Comparison of ENCODE assay signal across 1 cellular context in the genomic region with DNA sequence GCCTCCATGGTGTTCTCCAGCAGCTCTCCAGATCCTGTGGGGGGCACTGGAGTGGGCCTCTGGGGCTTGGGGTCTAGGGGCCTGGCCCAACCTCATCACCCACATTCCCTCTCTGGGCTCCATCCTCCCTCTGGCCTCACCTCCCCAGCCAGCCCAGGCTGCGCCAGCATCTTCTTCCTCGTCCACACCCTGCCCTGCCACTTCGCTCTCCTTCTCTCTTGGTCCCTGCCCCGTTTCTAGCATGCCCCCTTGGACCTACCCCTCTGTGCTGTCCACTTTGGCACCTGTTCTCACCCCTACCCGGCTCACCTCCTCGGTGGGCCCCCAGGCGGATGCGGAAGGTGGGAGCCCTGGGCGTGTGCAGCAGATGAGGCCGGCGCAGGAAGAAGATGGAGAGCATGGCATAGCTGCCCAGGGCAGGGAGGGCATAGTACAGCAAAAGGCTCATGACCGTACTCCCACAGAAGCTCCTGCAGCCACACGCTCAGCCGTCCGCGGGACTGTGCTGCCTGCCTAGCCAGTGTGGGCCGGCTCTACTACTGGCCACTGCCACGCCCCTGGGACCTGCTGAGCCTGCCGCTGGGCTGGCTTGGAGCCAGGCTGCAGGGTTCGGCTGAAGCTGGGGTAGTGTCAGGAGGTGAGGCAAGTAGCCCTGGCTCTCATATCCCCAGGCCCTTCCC.
TF ChIP-seq lines count a peak whose summit lies in the region.

A gene with protein sequence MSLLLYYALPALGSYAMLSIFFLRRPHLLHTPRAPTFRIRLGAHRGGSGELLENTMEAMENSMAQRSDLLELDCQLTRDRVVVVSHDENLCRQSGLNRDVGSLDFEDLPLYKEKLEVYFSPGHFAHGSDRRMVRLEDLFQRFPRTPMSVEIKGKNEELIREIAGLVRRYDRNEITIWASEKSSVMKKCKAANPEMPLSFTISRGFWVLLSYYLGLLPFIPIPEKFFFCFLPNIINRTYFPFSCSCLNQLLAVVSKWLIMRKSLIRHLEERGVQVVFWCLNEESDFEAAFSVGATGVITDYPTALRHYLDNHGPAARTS (minus strand): TSS at position 507 of the 680 bp plus-strand sequence. CDS start 59 bp downstream, at position 448.

TF ChIP-seq in HepG2, 621 proteins besides CTCF, POLR2A, EP300 and RAD21 (continued from another document):
- TF ChIP-seq GFI1 (CRISPR knock-in tag; IDR thresholded peaks at IDR 0.05; ENCODE audit: borderline replicate concordance): 0 out of 2 replicates have a peak, but pooled peaks have one; percentile 13
- peak; percentile 2 for TF ChIP-seq HNRNPH1 (optimal IDR thresholded peaks at IDR 0.05; ENCODE audit: low read depth, low read length)
